ENCODE assay signal across 28 cellular contexts in the genomic region with DNA sequence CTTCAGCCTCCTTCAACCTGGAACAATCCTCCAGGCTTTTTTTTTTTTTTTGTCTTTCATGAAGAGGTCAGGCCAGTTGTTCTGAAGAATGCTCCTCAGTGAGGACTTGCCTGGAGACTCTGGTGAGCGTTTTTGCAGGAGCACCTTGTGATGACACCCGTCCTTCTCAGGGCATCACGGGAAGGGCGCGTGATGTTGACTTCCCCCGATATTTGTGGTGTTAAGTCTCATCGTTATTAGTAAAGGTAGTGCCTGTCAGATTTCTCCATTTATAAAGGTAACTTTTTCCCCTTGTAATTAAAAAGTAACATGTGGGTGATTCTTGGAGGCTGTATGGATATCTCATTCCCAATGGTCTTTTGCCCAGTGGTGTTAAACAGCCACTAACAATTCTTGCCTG. TPM values are rescaled to one million over a fixed set of nuclear protein-coding genes. Genes with fewer than 3 reads are reported as not detected.
DNase-seq lines count a peak whose midpoint lies in the region; ATAC-seq and TF ChIP-seq lines count a peak whose summit lies in the region.
"Had no signal": no experiment of that assay in that cellular context is flagged by ENCODE, and none has a peak within 500 bp of the region (broad histone marks: within the 10 kb centered on the region; RNA-seq: fewer than 3 reads in every experiment).

No MANE protein-coding gene starts in this region.

- H3K9me3 ChIP-seq in sigmoid colon = no peaks in the 10 kb centered on the region
- H3K9me3 ChIP-seq: BE2C, BLaER1 had no signal

- peak; percentile 18 for DNase-seq in activated CD8-positive, alpha-beta memory T cell treated with anti-CD3 and anti-CD28 coated beads, Interleukin-2, amount 50 U/mL, for 48 hours
- no peak for DNase-seq in activated CD8-positive, alpha-beta memory T cell treated with anti-CD3 and anti-CD28 coated beads, Interleukin-2, amount 50 U/mL, for 4 hours
- DNase-seq in mesenteric fat pad (ENCODE audit: low spot score) (peak; percentile 35), sigmoid colon (peak; percentile 35)
- DNase-seq: 8988T; ACHN; BE2C; C1 segment of cervical spinal cord; CD4-positive, alpha-beta memory T cell; CD4-positive, CD25-positive, alpha-beta regulatory T cell; CD8-positive, alpha-beta memory T cell; COR-L47; DMS 273 treated with DMSO at 0.1 percent for 48 hours; DMS153; DMS53; DMS79; DND-41; EL; GDM1 had no signal

- no peak overlapping the region for H3K4me3 ChIP-seq in sigmoid colon
- H3K4me3 ChIP-seq: BLaER1, GM12878 had no signal

- WGBS in sigmoid colon, 2 donors = 94 to 95% methylated on average over 7 of the region's 7 CpGs

- intact Hi-C loops in sigmoid colon (cut with DNase I) = loop anchor here (10.0 kb wide), 1 partner anchor 108 kb away; no protein-coding TSS in a partner anchor

- TF ChIP-seq EP300 in sigmoid colon (IDR thresholded peaks at IDR 0.05) = no peak

- no peak for TF ChIP-seq POLR2A in sigmoid colon (IDR thresholded peaks at IDR 0.05)

- H3K27ac ChIP-seq in sigmoid colon = no peak overlapping the region
- H3K27ac ChIP-seq: BLaER1 had no signal

- ATAC-seq in GM18870 (IDR thresholded peaks at IDR 0.05; ENCODE audit: unreplicated experiment) = no peak
- ATAC-seq in GM21786 (IDR thresholded peaks at IDR 0.05; ENCODE audit: unreplicated experiment) = no peak
- no peak for ATAC-seq in HG02852 (IDR thresholded peaks at IDR 0.05; ENCODE audit: unreplicated experiment)
- ATAC-seq: GM12878 had no signal

- TF ChIP-seq CTCF in sigmoid colon (IDR thresholded peaks at IDR 0.05) = no peak

- no peaks in the 10 kb centered on the region for H3K36me3 ChIP-seq in sigmoid colon
- H3K36me3 ChIP-seq: BE2C, BLaER1 had no signal

- H3K27me3 ChIP-seq in sigmoid colon = no peaks in the 10 kb centered on the region
- H3K27me3 ChIP-seq: BE2C, BLaER1 had no signal

- H3K4me1 ChIP-seq in sigmoid colon = peaks cover 0 to 2% (median 0%) of the 10 kb centered on the region in 4 donors
- H3K4me1 ChIP-seq: BE2C had no signal

RNA-seq across cellular contexts. Expression of a gene that starts 11.1 kb away (rescaled TPM):
- total RNA-seq in mesenteric fat pad (114 TPM), sigmoid colon (100 to 1,000 TPM; 136 to 172 (median 166) TPM)
- 100 to 1,000 TPM; 153 to 179 (median 177) TPM for polyA plus RNA-seq in sigmoid colon

RNA-seq across cellular contexts. Expression of a gene that starts 23.9 kb away (rescaled TPM):
- not detected for total RNA-seq in mesenteric fat pad
- total RNA-seq in sigmoid colon = not detected
- not detected for polyA plus RNA-seq in sigmoid colon
- total RNA-seq: A673; CD4-positive, alpha-beta memory T cell; CD4-positive, CD25-positive, alpha-beta regulatory T cell; CD8-positive, alpha-beta memory T cell; G401; GM12878 had no signal
- polyA plus RNA-seq: AG04450; CD14-positive monocyte; CD4-positive, alpha-beta memory T cell; CD4-positive, CD25-positive, alpha-beta regulatory T cell; CD8-positive, alpha-beta memory T cell; GM12878 had no signal
